In genomic region chr3:42061711-42062408, GRCh38 we compare ENCODE assay signal across 8 cellular contexts. TPM values are rescaled to one million over a fixed set of nuclear protein-coding genes. Genes with fewer than 3 reads are reported as not detected.
DNase-seq lines count a peak whose midpoint lies in the region; ATAC-seq and TF ChIP-seq lines count a peak whose summit lies in the region.

No MANE protein-coding gene starts in this region.

- ATAC-seq in heart right ventricle (peak; percentile 88 to 94 (median 91)), HG03469 (IDR thresholded peaks at IDR 0.05; ENCODE audit: unreplicated experiment) (no peak)

- no peak for TF ChIP-seq CTCF in heart right ventricle (IDR thresholded peaks at IDR 0.05)

- 7 to 8% methylated on average over 6 of the region's 6 CpGs for WGBS in heart right ventricle, 2 donors

- intact Hi-C loops in heart right ventricle (cut with DNase I): loop anchor here in 8 of 10 donors (2.0 to 5.0 kb wide), 6 partner anchors 35 to 50 kb away; no protein-coding TSS in a partner anchor

- no peaks in the 10 kb centered on the region for H3K27me3 ChIP-seq in H7 (ENCODE audit: control insufficient read depth, insufficient read depth, low read length)
- no peaks in the 10 kb centered on the region for H3K27me3 ChIP-seq in heart right ventricle

- no peak overlapping the region for H3K4me3 ChIP-seq in H7 (ENCODE audit: insufficient read depth, low read depth, low read length)
- H3K4me3 ChIP-seq in heart right ventricle: peak overlapping the region in 4 of 10 donors; percentile 0 to 35 (median 20)

- peak overlapping the region; percentile 59 to 95 (median 90) for H3K27ac ChIP-seq in heart right ventricle

- H3K9me3 ChIP-seq in heart right ventricle: no peaks in the 10 kb centered on the region

- H3K4me1 ChIP-seq in heart right ventricle: peaks cover 19 to 100% (median 90%) of the 10 kb centered on the region in 9 donors

- H3K36me3 ChIP-seq in H7 (replicated peaks; ENCODE audit: control insufficient read depth, insufficient read depth, low read length) (no peaks in the 10 kb centered on the region; the same call in 1 of the 2 replicates), heart right ventricle (no peaks in the 10 kb centered on the region)

- peak; percentile 51 for DNase-seq in H7
- peak; percentile 83 to 90 for DNase-seq in SW 1271 (lab: John Stamatoyannopoulos, UW)
- peak; percentile 74 to 93 for DNase-seq in heart right ventricle
- peak; percentile 39 for DNase-seq in smooth muscle cell of the brain vasculature (ENCODE audit: low read depth, low spot score)
- DNase-seq in T-helper 2 cell: no peak
- no peak for DNase-seq in GM19240 (ENCODE audit: insufficient read length, low spot score)
- no peak for DNase-seq in germinal center (ENCODE audit: low spot score)

RNA-seq across cellular contexts. Expression of gene TRAK1, which starts 29.3 kb away (rescaled TPM):
- total RNA-seq in H7 (2014; rRNA removed; shearing (Covaris generic)): 20.6 and 26.9 TPM in 2 replicates
- 100 to 1,000 TPM; 182 to 423 (median 320) TPM for total RNA-seq in heart right ventricle
- 10 to 100 TPM; 35.5 to 41.2 TPM for polyA plus RNA-seq in heart right ventricle

Comparison
In these comparisons a context has a peak if more than half of its experiments do, and no peak if none do; other contexts are left out.
1. DNase-seq: peak in H7 (single experiment), SW 1271 (2 of 2), heart right ventricle (2 of 2) and smooth muscle cell of the brain vasculature (single experiment); none in T-helper 2 cell (0 of 5), GM19240 (single experiment) and germinal center (single experiment).